ENCODE assay signal across 21 cellular contexts in genomic region chr3:103170651-103171050, GRCh38.
DNase-seq lines count a peak whose midpoint lies in the region; ATAC-seq and TF ChIP-seq lines count a peak whose summit lies in the region.
"Had no signal": no experiment of that assay in that cellular context is flagged by ENCODE, and none has a peak within 500 bp of the region (broad histone marks: within the 10 kb centered on the region; RNA-seq: fewer than 3 reads in every experiment).

No MANE protein-coding gene starts in this region.

- intact Hi-C loops in sciatic nerve (cut with DNase I), result no loop called here

- ATAC-seq in GM18498 (IDR thresholded peaks at IDR 0.05; ENCODE audit: unreplicated experiment) (peak; percentile 66), GM19438 (IDR thresholded peaks at IDR 0.05; ENCODE audit: low read depth, unreplicated experiment) (peak; percentile 54), HG02759 (IDR thresholded peaks at IDR 0.05; ENCODE audit: unreplicated experiment) (peak; percentile 67), HG03354 (IDR thresholded peaks at IDR 0.05; ENCODE audit: poor library complexity, severe bottlenecking, unreplicated experiment) (peak; percentile 87), foreskin keratinocyte (no peak), sciatic nerve (no peak)
- ATAC-seq: activated CD4-positive, alpha-beta T cell treated with anti-CD3 and anti-CD28 coated beads for 36 hours had no signal

- H3K27ac ChIP-seq in foreskin keratinocyte, result no peak overlapping the region
- H3K27ac ChIP-seq: esophagus squamous epithelium, left ventricle myocardium inferior, neutrophil, PC-9, SK-N-MC had no signal

- no peaks in the 10 kb centered on the region for H3K4me1 ChIP-seq in foreskin keratinocyte
- H3K4me1 ChIP-seq: esophagus squamous epithelium, left ventricle myocardium inferior had no signal

- no peaks in the 10 kb centered on the region for H3K27me3 ChIP-seq in foreskin keratinocyte
- H3K27me3 ChIP-seq: esophagus squamous epithelium, neutrophil had no signal

- TF ChIP-seq CTCF in foreskin keratinocyte (conservative IDR thresholded peaks at IDR 0.05), result no peak

- DNase-seq in NCI-H187 treated with DMSO at 0.1 percent for 48 hours (lab: John Stamatoyannopoulos, UW), result no peak
- DNase-seq in foreskin keratinocyte, result no peak
- no peak for DNase-seq in NCI-H82 (lab: John Stamatoyannopoulos, UW)
- no peak for DNase-seq in sciatic nerve (ENCODE audit: low spot score)
- DNase-seq: activated CD4-positive, alpha-beta T cell treated with anti-CD3 and anti-CD28 coated beads for 36 hours; activated gamma-delta T cell; CD4-positive, CD25-positive, alpha-beta regulatory T cell; central memory CD4-positive, alpha-beta T cell; esophagus squamous epithelium; left ventricle myocardium inferior; NCI-H1092; PC-9; retina; stimulated activated naive CD4-positive, alpha-beta T cell; T-helper 9 cell had no signal

Comparison
In these comparisons a context has a peak if more than half of its experiments do, and no peak if none do; other contexts are left out.
1. ATAC-seq: peak in GM18498 (single experiment), GM19438 (single experiment), HG02759 (single experiment) and HG03354 (single experiment); none in foreskin keratinocyte (single experiment) and sciatic nerve (single experiment).